11 cellular contexts compared by ENCODE assay signal in the genomic region with DNA sequence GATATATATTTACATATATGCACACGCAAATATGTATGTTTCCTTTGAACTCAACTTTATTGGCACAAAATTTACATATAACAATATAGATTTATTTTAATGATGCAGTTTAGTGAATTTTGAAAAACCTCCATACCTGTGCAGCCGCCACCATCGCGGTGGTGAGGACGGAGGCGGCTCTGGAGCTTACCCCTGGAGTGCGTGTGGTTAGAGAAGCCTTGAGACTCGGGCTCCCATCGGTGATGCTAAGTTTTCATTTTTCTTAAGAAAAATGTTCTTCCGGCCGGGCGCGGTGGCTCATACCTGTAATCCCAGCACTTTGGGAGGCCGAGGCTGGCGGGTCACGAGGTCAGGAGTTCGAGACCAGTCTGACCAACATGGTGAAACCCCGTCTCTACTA. TPM values are rescaled to one million over a fixed set of nuclear protein-coding genes. Genes with fewer than 3 reads are reported as not detected.
DNase-seq lines count a peak whose midpoint lies in the region; ATAC-seq lines count a peak whose summit lies in the region.
"Had no signal": no experiment of that assay in that cellular context is flagged by ENCODE, and none has a peak within 500 bp of the region (broad histone marks: within the 10 kb centered on the region; RNA-seq: fewer than 3 reads in every experiment).

No MANE protein-coding gene starts in this region.

- H2BK120ac ChIP-seq in neuronal stem cell (ENCODE audit: low read depth, low read length) = no peak overlapping the region

- H3K4me1 ChIP-seq in CD4-positive, CD25-positive, alpha-beta regulatory T cell (ENCODE audit: control insufficient read depth, insufficient read depth, low read length, poor library complexity, severe bottlenecking) = peaks cover 19% of the 10 kb centered on the region
- H3K4me1 ChIP-seq in HUES64 (ENCODE audit: insufficient read depth, low read length) (no peaks in the 10 kb centered on the region), iPS-15b (ENCODE audit: control insufficient read depth, insufficient read depth, low read length) (no peaks in the 10 kb centered on the region), neuronal stem cell (ENCODE audit: control insufficient read depth in 2 of 2, insufficient read depth in 1 of 2, low read depth in 1 of 2, low read length in 2 of 2) (peaks cover 0 to 3% of the 10 kb centered on the region in 2 donors)

- H3K4me3 Mint-ChIP-seq in CD4-positive, CD25-positive, alpha-beta regulatory T cell = peak overlapping the region; percentile 13 to 79 (median 70)

- H3K4me1 Mint-ChIP-seq in CD4-positive, CD25-positive, alpha-beta regulatory T cell = peaks cover 0 to 9% (median 3%) of the 10 kb centered on the region in 4 donors

- no peak for ATAC-seq in CD4-positive, CD25-positive, alpha-beta regulatory T cell (ENCODE audit: low read depth in 2 of 2)
- no peak for ATAC-seq in HG03521 (IDR thresholded peaks at IDR 0.05; ENCODE audit: unreplicated experiment)

- no peak overlapping the region for H3K4me3 ChIP-seq in CD4-positive, CD25-positive, alpha-beta regulatory T cell (ENCODE audit: low read depth, low read length)
- H3K4me3 ChIP-seq in HUES64 (ENCODE audit: low read length) (peak overlapping the region; percentile 70), iPS-15b (ENCODE audit: low read depth, low read length) (peak overlapping the region; percentile 67), neuronal stem cell (ENCODE audit: low read length in 2 of 2) (no peak overlapping the region)

- peak overlapping the region in 1 of 3 donors; percentile 1 for H3K27ac Mint-ChIP-seq in CD4-positive, CD25-positive, alpha-beta regulatory T cell

- H3K9me3 ChIP-seq in CD4-positive, CD25-positive, alpha-beta regulatory T cell (ENCODE audit: control insufficient read depth in 2 of 2, low read length in 2 of 2) = no peaks in the 10 kb centered on the region
- no peaks in the 10 kb centered on the region for H3K9me3 ChIP-seq in HUES64 (ENCODE audit: insufficient read depth, low read depth, low read length)
- H3K9me3 ChIP-seq in iPS-15b (ENCODE audit: control insufficient read depth, insufficient read depth, low read length) = no peaks in the 10 kb centered on the region
- H3K9me3 ChIP-seq in neuronal stem cell (replicated peaks in 1 of 2; ENCODE audit: control insufficient read depth in 2 of 2, insufficient read depth in 1 of 2, low read depth in 1 of 2, low read length in 2 of 2) = no peaks in the 10 kb centered on the region

- H3K27me3 ChIP-seq in CD4-positive, CD25-positive, alpha-beta regulatory T cell (ENCODE audit: control insufficient read depth, insufficient read depth, low read length) = peaks cover 41% of the 10 kb centered on the region
- H3K27me3 ChIP-seq in HUES64 (ENCODE audit: insufficient read depth, low read length) = peaks cover 56% of the 10 kb centered on the region
- H3K27me3 ChIP-seq in iPS-15b (ENCODE audit: control insufficient read depth, insufficient read depth, low read length) = peaks cover 37% of the 10 kb centered on the region
- peaks cover 0 to 56% (median 19%) of the 10 kb centered on the region in 3 experiments for H3K27me3 ChIP-seq in neuronal stem cell (ENCODE audit: control insufficient read depth in 3 of 3, insufficient read depth in 3 of 3, low read depth in 1 of 3, low read length in 3 of 3)

- no peak overlapping the region for H3K14ac ChIP-seq in neuronal stem cell (ENCODE audit: low read length)

- WGBS in HUES64 = 74% methylated on average over 17 of the region's 18 CpGs
- no CpG with 5 or more reads among the region's 18 CpGs for WGBS in neuronal stem cell (ENCODE audit: extremely low coverage in 2 of 2, insufficient read length in 2 of 2, insufficient replicate concordance in 1 of 2), 2 donors

- H2AFZ ChIP-seq in neuronal stem cell (ENCODE audit: low read length) = peak overlapping the region; percentile 100

- no peak overlapping the region for H2AK5ac ChIP-seq in neuronal stem cell (ENCODE audit: low read depth, low read length)

- no peak overlapping the region for H3K18ac ChIP-seq in neuronal stem cell (ENCODE audit: low read length)

- H3K9ac ChIP-seq in HUES64 (ENCODE audit: low read depth, low read length) (no peak overlapping the region), iPS-15b (ENCODE audit: low read depth, low read length) (no peak overlapping the region), neuronal stem cell (ENCODE audit: low read depth, low read length, poor library complexity) (no peak overlapping the region)

- H4K8ac ChIP-seq in neuronal stem cell (ENCODE audit: low read depth, low read length) = no peak overlapping the region

- H4K91ac ChIP-seq in neuronal stem cell (ENCODE audit: low read depth, low read length, poor library complexity) = no peak overlapping the region

- H2BK15ac ChIP-seq in neuronal stem cell (ENCODE audit: low read length) = no peak overlapping the region

- H2BK5ac ChIP-seq in neuronal stem cell (ENCODE audit: low read length) = no peak overlapping the region

- H3K27ac ChIP-seq in CD4-positive, CD25-positive, alpha-beta regulatory T cell (ENCODE audit: insufficient read depth, low read length, poor library complexity, severe bottlenecking) = no peak overlapping the region
- H3K27ac ChIP-seq in HUES64 (ENCODE audit: low read depth, low read length) = no peak overlapping the region
- H3K27ac ChIP-seq in neuronal stem cell (replicated peaks; ENCODE audit: low read length) = no peak overlapping the region

- H3K79me1 ChIP-seq in neuronal stem cell (ENCODE audit: low read depth, low read length) = no peaks in the 10 kb centered on the region

- no peak overlapping the region for H3K23ac ChIP-seq in neuronal stem cell (ENCODE audit: low read depth, low read length, poor library complexity)

- H3K4me2 ChIP-seq in neuronal stem cell (ENCODE audit: insufficient read depth, low read length, poor library complexity, severe bottlenecking) = no peak overlapping the region

- H3K9me3 Mint-ChIP-seq in CD4-positive, CD25-positive, alpha-beta regulatory T cell = peaks cover 0 to 2% (median 0%) of the 10 kb centered on the region in 7 donors

- peaks cover 33% of the 10 kb centered on the region for H3K27me3 Mint-ChIP-seq in CD4-positive, CD25-positive, alpha-beta regulatory T cell

- H3K36me3 ChIP-seq in CD4-positive, CD25-positive, alpha-beta regulatory T cell (ENCODE audit: control insufficient read depth, insufficient read depth, low read length) = no peaks in the 10 kb centered on the region
- no peaks in the 10 kb centered on the region for H3K36me3 ChIP-seq in HUES64 (ENCODE audit: insufficient read depth, low read length)
- no peaks in the 10 kb centered on the region for H3K36me3 ChIP-seq in iPS-15b (ENCODE audit: control insufficient read depth, insufficient read depth, low read length)
- no peaks in the 10 kb centered on the region for H3K36me3 ChIP-seq in neuronal stem cell (replicated peaks in 1 of 2; ENCODE audit: control insufficient read depth in 2 of 2, insufficient read depth in 2 of 2, low read length in 2 of 2)

- H2BK12ac ChIP-seq in neuronal stem cell (ENCODE audit: low read length) = no peak overlapping the region

- DNase-seq in CD4-positive, CD25-positive, alpha-beta regulatory T cell = no peak
- DNase-seq in neuronal stem cell (ENCODE audit: low spot score) (no peak), putamen (ENCODE audit: low spot score) (no peak), NCI-H146 treated with DMSO at 0.1 percent for 48 hours (lab: John Stamatoyannopoulos, UW; ENCODE audit: unreplicated experiment) (no peak)
- no peak for DNase-seq in activated CD8-positive, alpha-beta memory T cell treated with anti-CD3 and anti-CD28 coated beads, Interleukin-2, amount 50 U/mL, for 4 hours
- DNase-seq: glutamatergic neuron, NCI-H1105 treated with DMSO at 0.1 percent for 48 hours, NCI-H446 had no signal

- H3K36me3 Mint-ChIP-seq in CD4-positive, CD25-positive, alpha-beta regulatory T cell = no peaks in the 10 kb centered on the region

- H3K4ac ChIP-seq in neuronal stem cell (ENCODE audit: low read length) = no peak overlapping the region

RNA-seq across cellular contexts. Expression of a gene that starts 31.8 kb away (rescaled TPM):
- total RNA-seq in CD4-positive, CD25-positive, alpha-beta regulatory T cell = not detected
- polyA plus RNA-seq in CD4-positive, CD25-positive, alpha-beta regulatory T cell = under 1 TPM in 1 of 4 donors, not detected in 3; 0.06 TPM
- polyA plus RNA-seq in HUES64 (2013, experiment 1 of 2) = 0.10 TPM
- polyA plus RNA-seq in HUES64 (2013, experiment 2 of 2) = 0.19 TPM
- polyA plus RNA-seq in neuronal stem cell (2013, experiment 1 of 2) = 0.21 TPM
- 0.28 TPM for polyA plus RNA-seq in neuronal stem cell (2013, experiment 2 of 2)

Comparison
In these comparisons a context has a peak if more than half of its experiments do, and no peak if none do; other contexts are left out.
1. H3K4me3 ChIP-seq: peak in HUES64 (single experiment) and iPS-15b (single experiment); none in CD4-positive, CD25-positive, alpha-beta regulatory T cell (single experiment) and neuronal stem cell (0 of 2).